ENCODE assay signal across 10 cellular contexts in genomic region chr1:226733309-226733708, GRCh38. TPM values are rescaled to one million over a fixed set of nuclear protein-coding genes. Genes with fewer than 3 reads are reported as not detected.
A peak's percentile ranks its signal among the peaks of the same experiment; 100 is the strongest.
DNase-seq lines count a peak whose midpoint lies in the region; TF ChIP-seq lines count a peak whose summit lies in the region.
"Had no signal": no experiment of that assay in that cellular context is flagged by ENCODE, and none has a peak within 500 bp of the region (broad histone marks: within the 10 kb centered on the region; RNA-seq: fewer than 3 reads in every experiment).

No MANE protein-coding gene starts in this region.

- no peak for TF ChIP-seq EP300 in suprapubic skin (IDR thresholded peaks at IDR 0.05)

- peaks cover 5% of the 10 kb centered on the region for H3K36me3 ChIP-seq in suprapubic skin

- no peak overlapping the region for H3K27ac ChIP-seq in suprapubic skin
- H3K27ac ChIP-seq: A549 had no signal

- peak; percentile 49 for DNase-seq in activated CD8-positive, alpha-beta memory T cell treated with anti-CD3 and anti-CD28 coated beads, Interleukin-2, amount 50 U/mL, for 4 hours
- DNase-seq in activated CD8-positive, alpha-beta memory T cell treated with anti-CD3 and anti-CD28 coated beads for 24 hours, result no peak
- no peak for DNase-seq in activated T-helper 1 cell treated with anti-CD3 and anti-CD28 coated beads, Interleukin-12 subunit alpha, Interleukin-12 subunit beta, Interleukin-2, Interleukin-4 antibody, amounts not matched to agents 30 ng/mL and 10 ng/mL and 1 ng/mL, durations not matched to agents 14 hours and 24 hours and 36 hours (ENCODE audit: low spot score)
- peak; percentile 72 for DNase-seq in left kidney (ENCODE audit: low read depth, low spot score)
- peak in 1 of 2 donors; percentile 40 for DNase-seq in suprapubic skin (ENCODE audit: low spot score in 2 of 2)
- no peak for DNase-seq in NCI-H1092 (lab: John Stamatoyannopoulos, UW)
- no peak for DNase-seq in SK-N-DZ (ENCODE audit: low spot score)
- no peak for DNase-seq in GM03348 (ENCODE audit: low spot score)
- DNase-seq: NCI-H1417 treated with DMSO at 0.1 percent for 48 hours had no signal

- no peak for TF ChIP-seq POLR2A in suprapubic skin (IDR thresholded peaks at IDR 0.05)

- H3K4me1 ChIP-seq in suprapubic skin, result peaks cover 62% of the 10 kb centered on the region
- H3K4me1 ChIP-seq: A549 had no signal

- intact Hi-C loops in activated T-helper 1 cell treated with anti-CD3 and anti-CD28 coated beads, Interleukin-12 subunit alpha, Interleukin-12 subunit beta, Interleukin-2, Interleukin-4 antibody, amounts not matched to agents 30 ng/mL and 10 ng/mL and 1 ng/mL, durations not matched to agents 14 hours and 24 hours and 36 hours (cut with micrococcal nuclease), result loop anchor here (10.0 kb wide), 1 partner anchor 669 kb away; the partner anchor contains the start of gene H3-3A

- H3K36me3 Mint-ChIP-seq in activated T-helper 1 cell treated with anti-CD3 and anti-CD28 coated beads, Interleukin-12 subunit alpha, Interleukin-12 subunit beta, Interleukin-2, Interleukin-4 antibody, amounts not matched to agents 30 ng/mL and 10 ng/mL and 1 ng/mL, durations not matched to agents 14 hours and 24 hours and 36 hours (ENCODE audit: low read depth), result peaks cover 56% of the 10 kb centered on the region

- 69% methylated on average over 4 of the region's 4 CpGs for WGBS in suprapubic skin

- no peaks in the 10 kb centered on the region for H3K9me3 ChIP-seq in suprapubic skin
- H3K9me3 ChIP-seq: A549 had no signal

- peak overlapping the region; percentile 80 for H3K4me3 Mint-ChIP-seq in activated T-helper 1 cell treated with anti-CD3 and anti-CD28 coated beads, Interleukin-12 subunit alpha, Interleukin-12 subunit beta, Interleukin-2, Interleukin-4 antibody, amounts not matched to agents 30 ng/mL and 10 ng/mL and 1 ng/mL, durations not matched to agents 14 hours and 24 hours and 36 hours

- H3K9me3 Mint-ChIP-seq in activated T-helper 1 cell treated with anti-CD3 and anti-CD28 coated beads, Interleukin-12 subunit alpha, Interleukin-12 subunit beta, Interleukin-2, Interleukin-4 antibody, amounts not matched to agents 30 ng/mL and 10 ng/mL and 1 ng/mL, durations not matched to agents 14 hours and 24 hours and 36 hours, result no peaks in the 10 kb centered on the region

- H3K27ac Mint-ChIP-seq in activated T-helper 1 cell treated with anti-CD3 and anti-CD28 coated beads, Interleukin-12 subunit alpha, Interleukin-12 subunit beta, Interleukin-2, Interleukin-4 antibody, amounts not matched to agents 30 ng/mL and 10 ng/mL and 1 ng/mL, durations not matched to agents 14 hours and 24 hours and 36 hours, result peak overlapping the region; percentile 69

- H3K27me3 Mint-ChIP-seq in activated T-helper 1 cell treated with anti-CD3 and anti-CD28 coated beads, Interleukin-12 subunit alpha, Interleukin-12 subunit beta, Interleukin-2, Interleukin-4 antibody, amounts not matched to agents 30 ng/mL and 10 ng/mL and 1 ng/mL, durations not matched to agents 14 hours and 24 hours and 36 hours (ENCODE audit: insufficient read depth), result peaks cover 1% of the 10 kb centered on the region

- peak overlapping the region; percentile 17 for H3K4me3 ChIP-seq in suprapubic skin
- H3K4me3 ChIP-seq: A549 had no signal

- no peaks in the 10 kb centered on the region for H3K27me3 ChIP-seq in suprapubic skin

- no peak for TF ChIP-seq CTCF in suprapubic skin (IDR thresholded peaks at IDR 0.05)

- H3K4me1 Mint-ChIP-seq in activated T-helper 1 cell treated with anti-CD3 and anti-CD28 coated beads, Interleukin-12 subunit alpha, Interleukin-12 subunit beta, Interleukin-2, Interleukin-4 antibody, amounts not matched to agents 30 ng/mL and 10 ng/mL and 1 ng/mL, durations not matched to agents 14 hours and 24 hours and 36 hours (ENCODE audit: low read depth), result peaks cover 76% of the 10 kb centered on the region

RNA-seq across cellular contexts. Expression of gene ITPKB, which starts 5.8 kb away (rescaled TPM):
- total RNA-seq in activated T-helper 1 cell treated with anti-CD3 and anti-CD28 coated beads, Interleukin-12 subunit alpha, Interleukin-12 subunit beta, Interleukin-2, Interleukin-4 antibody, amounts not matched to agents 30 ng/mL and 10 ng/mL and 1 ng/mL, durations not matched to agents 14 hours and 24 hours and 36 hours, result 38.3 and 38.5 TPM in 2 replicates
- total RNA-seq in suprapubic skin, result 10 to 100 TPM; 31.0 to 39.0 (median 35.3) TPM
- not detected in 2 replicates for polyA plus RNA-seq in SK-N-DZ (2014; cell fraction: cytosol; rRNA removed)
- polyA plus RNA-seq in SK-N-DZ (2014; cell fraction: nucleus; rRNA removed), result not detected in 2 replicates

Comparison
In these comparisons a context has a peak if more than half of its experiments do, and no peak if none do; other contexts are left out.
1. DNase-seq: peak in activated CD8-positive, alpha-beta memory T cell treated with anti-CD3 and anti-CD28 coated beads, Interleukin-2, amount 50 U/mL, for 4 hours (single experiment) and left kidney (single experiment); none in activated CD8-positive, alpha-beta memory T cell treated with anti-CD3 and anti-CD28 coated beads for 24 hours (single experiment), activated T-helper 1 cell treated with anti-CD3 and anti-CD28 coated beads, Interleukin-12 subunit alpha, Interleukin-12 subunit beta, Interleukin-2, Interleukin-4 antibody, amounts not matched to agents 30 ng/mL and 10 ng/mL and 1 ng/mL, durations not matched to agents 14 hours and 24 hours and 36 hours (single experiment), NCI-H1092 (single experiment), SK-N-DZ (single experiment) and GM03348 (single experiment).